In the genomic region with DNA sequence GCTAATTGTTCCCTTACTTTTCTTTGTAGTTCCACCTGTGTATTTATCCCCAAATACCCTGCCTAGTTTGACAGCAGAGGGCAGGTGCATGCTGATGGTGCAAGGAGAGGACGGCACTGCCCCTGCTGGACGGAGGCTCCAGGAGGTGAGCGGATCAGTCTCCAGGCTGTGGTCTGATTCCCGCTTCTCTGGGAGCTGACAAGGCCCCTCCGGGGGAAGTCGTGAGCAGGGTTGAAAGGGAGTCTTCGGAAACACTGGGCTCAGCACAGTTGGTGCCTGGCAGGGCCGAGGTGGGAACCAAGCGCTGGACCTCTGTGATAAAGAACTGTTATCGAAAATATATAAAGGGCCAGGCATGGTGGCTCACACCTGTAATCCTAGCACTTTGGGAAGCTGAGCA, we compare ENCODE assay signal across 23 cellular contexts. TPM values are rescaled to one million over a fixed set of nuclear protein-coding genes. Genes with fewer than 3 reads are reported as not detected.
DNase-seq lines count a peak whose midpoint lies in the region; ATAC-seq, FAIRE-seq and TF ChIP-seq lines count a peak whose summit lies in the region.
"Had no signal": no experiment of that assay in that cellular context is flagged by ENCODE, and none has a peak within 500 bp of the region (broad histone marks: within the 10 kb centered on the region; RNA-seq: fewer than 3 reads in every experiment).

No MANE protein-coding gene starts in this region.

- ATAC-seq in HG03354 (IDR thresholded peaks at IDR 0.05; ENCODE audit: poor library complexity, severe bottlenecking, unreplicated experiment) (no peak), GM18505 (IDR thresholded peaks at IDR 0.05; ENCODE audit: unreplicated experiment) (no peak)
- ATAC-seq: naive thymus-derived CD8-positive, alpha-beta T cell had no signal

- intact Hi-C loops in posterior vena cava (cut with DNase I): no loop called here

- no peaks in the 10 kb centered on the region for H3K9me3 ChIP-seq in H1 (ENCODE audit: insufficient read depth in 2 of 2, low read depth in 1 of 2, low read length in 1 of 2)
- H3K9me3 ChIP-seq: ovary had no signal

- no peak overlapping the region for H2AK5ac ChIP-seq in H1 (ENCODE audit: low read depth, low read length)

- H2AFZ ChIP-seq in H1 (ENCODE audit: low read length): no peak overlapping the region

- H3K27ac ChIP-seq in H1 (ENCODE audit: low read depth, low read length): no peak overlapping the region
- H3K27ac ChIP-seq: coronary artery, KMS-11, ovary had no signal

- no peaks in the 10 kb centered on the region; a peak in 1 of 7 replicates for H3K4me1 ChIP-seq in H1 (replicated peaks in 1 of 4; ENCODE audit: control insufficient read depth in 3 of 4, insufficient read depth in 4 of 4, low read length in 3 of 4)

- no peak overlapping the region for H3K4me3 ChIP-seq in H1 (ENCODE audit: extremely low read depth in 1 of 4, insufficient read depth in 2 of 4, low read depth in 3 of 4, low read length in 4 of 4)
- H3K4me3 ChIP-seq: coronary artery, ovary had no signal

- no peak overlapping the region for H3K56ac ChIP-seq in H1 (replicated peaks; ENCODE audit: insufficient read length, low read depth, low read length)

- peak; percentile 7 for FAIRE-seq in H1 (lab: Jason Lieb, UNC)
- FAIRE-seq: GM12891 had no signal

- H4K91ac ChIP-seq in H1 (replicated peaks; ENCODE audit: insufficient read length, low read length): no peak overlapping the region

- H4K20me1 ChIP-seq in H1 (replicated peaks in 1 of 2; ENCODE audit: control insufficient read depth in 1 of 2, insufficient read depth in 2 of 2, low read length in 2 of 2): no peaks in the 10 kb centered on the region

- CTCF ChIA-PET in H1 (lab: Charles Lee; ENCODE audit: partially characterized antibody): interaction anchor here (1.6 to 1.7 kb wide), 2 partner anchors 12 to 14 kb away, joined by 4 to 7 read pairs; no protein-coding TSS in a partner anchor

- POLR2A ChIA-PET in H1 (lab: Charles Lee; ENCODE audit: partially characterized antibody): no interaction called here

- TF ChIP-seq EP300 in H1 (IDR thresholded peaks at IDR 0.05; ENCODE audit: borderline replicate concordance in 1 of 2, low read depth in 2 of 2, low read length in 2 of 2): no peak

- DNase-seq in 8988T (peak; percentile 17), D341Med (ENCODE audit: low spot score) (peak; percentile 37), H1 (ENCODE audit: low read depth in 1 of 2, low spot score in 2 of 2) (peak in 1 of 2 experiments; percentile 51), posterior vena cava (ENCODE audit: low spot score) (peak; percentile 46), germinal center (ENCODE audit: low spot score) (no peak)
- DNase-seq: activated CD4-positive, alpha-beta T cell treated with anti-CD3 and anti-CD28 coated beads for 48 hours; AML-193; CD8-positive, alpha-beta memory T cell; DND-41; naive thymus-derived CD8-positive, alpha-beta T cell; NCI-H187; NCI-H774; SIG-M5 had no signal

- H3K14ac ChIP-seq in H1 (ENCODE audit: insufficient read length): no peak overlapping the region

- no peaks in the 10 kb centered on the region for H3K79me2 ChIP-seq in H1 (ENCODE audit: control insufficient read depth in 1 of 2, insufficient read depth in 2 of 2, low read length in 2 of 2)

- H2BK15ac ChIP-seq in H1 (ENCODE audit: low read length): no peak overlapping the region

- H2BK5ac ChIP-seq in H1 (ENCODE audit: low read depth, low read length): no peak overlapping the region

- no peak overlapping the region for H2BK120ac ChIP-seq in H1 (replicated peaks; ENCODE audit: low read depth, low read length)

- TF ChIP-seq POLR2A in H1 (IDR thresholded peaks at IDR 0.05; ENCODE audit: control extremely low read depth in 1 of 2, low read depth in 2 of 2, low read length in 2 of 2) (no peak), GM18505 (IDR thresholded peaks at IDR 0.05; ENCODE audit: borderline replicate concordance, extremely low read depth, insufficient read depth, insufficient read length) (no peak)

- no peak overlapping the region for H4K5ac ChIP-seq in H1 (ENCODE audit: insufficient read length, low read depth, low read length)

- no peaks in the 10 kb centered on the region for H3K36me3 ChIP-seq in H1 (ENCODE audit: control insufficient read depth in 2 of 4, insufficient read depth in 4 of 4, low read length in 3 of 4)
- H3K36me3 ChIP-seq: ovary had no signal

- H2BK20ac ChIP-seq in H1 (ENCODE audit: low read length): no peak overlapping the region

- 78% methylated on average over 9 of the region's 10 CpGs; no CpG with 5 or more reads in 1 of the 2 experiments for WGBS in H1 (ENCODE audit: extremely low coverage in 1 of 2, insufficient coverage in 1 of 2, insufficient read length in 1 of 2, insufficient replicate concordance in 2 of 2, low coverage in 1 of 2, low lambda C conversion rate in 2 of 2, missing lambda C conversion rate in 1 of 2), 2 experiments

- no peak overlapping the region for H3K23ac ChIP-seq in H1 (ENCODE audit: insufficient read length)

- TF ChIP-seq RAD21 in H1 (IDR thresholded peaks at IDR 0.05 in 1 of 2, conservative IDR thresholded peaks at IDR 0.05 in 1 of 2; ENCODE audit: low read depth in 2 of 2, low read length in 2 of 2): peak; percentile 29 to 50; a peak in 3 of 4 replicates

- H3K27me3 ChIP-seq in H1 (replicated peaks in 1 of 4; ENCODE audit: control insufficient read depth in 3 of 4, extremely low read depth in 1 of 4, insufficient read depth in 3 of 4, low read length in 3 of 4): no peaks in the 10 kb centered on the region
- H3K27me3 ChIP-seq: ovary had no signal

- no peak overlapping the region for H3K4me2 ChIP-seq in H1 (ENCODE audit: insufficient read depth in 1 of 2, low read depth in 2 of 2, low read length in 2 of 2)
- H3K4me2 ChIP-seq: KMS-11 had no signal

- no peaks in the 10 kb centered on the region for H3K23me2 ChIP-seq in H1 (ENCODE audit: low read depth, low read length)

- H3K9ac ChIP-seq in H1 (replicated peaks in 1 of 4; ENCODE audit: extremely low read depth in 1 of 4, low read depth in 3 of 4, low read length in 3 of 4): no peak overlapping the region
- H3K9ac ChIP-seq: KMS-11 had no signal

- no peaks in the 10 kb centered on the region for H3K79me1 ChIP-seq in H1 (ENCODE audit: low read depth, low read length)

- H3K4ac ChIP-seq in H1 (replicated peaks; ENCODE audit: insufficient read length, low read depth, low read length): no peak overlapping the region

- no peak overlapping the region for H3K18ac ChIP-seq in H1 (ENCODE audit: extremely low read depth, low read length)

- H2BK12ac ChIP-seq in H1 (ENCODE audit: low read depth, low read length): no peak overlapping the region

- TF ChIP-seq CTCF in H1 (IDR thresholded peaks at IDR 0.05; ENCODE audit: control extremely low read depth in 1 of 3, insufficient read depth in 1 of 3, low read depth in 1 of 3, low read length in 3 of 3): peak; percentile 53 to 79 (median 72)

- H4K8ac ChIP-seq in H1 (ENCODE audit: extremely low read depth, insufficient read depth, low read length): no peak overlapping the region

TF ChIP-seq in H1, 55 proteins besides CTCF, POLR2A, EP300 and RAD21:
- no peak for TF ChIP-seq BRCA1 (IDR thresholded peaks at IDR 0.05; ENCODE audit: low read depth, low read length)
- no peak for TF ChIP-seq BACH1 (IDR thresholded peaks at IDR 0.05; ENCODE audit: low read length)
- no peak for TF ChIP-seq RNF2 (IDR thresholded peaks at IDR 0.05; ENCODE audit: borderline replicate concordance, low read depth, low read length, missing control alignments, poor library complexity, severe bottlenecking)
- no peak for TF ChIP-seq NRF1 (IDR thresholded peaks at IDR 0.05; ENCODE audit: low read depth, low read length)
- no peak for TF ChIP-seq SRF (IDR thresholded peaks at IDR 0.05; ENCODE audit: low read depth, low read length)
- no peak for TF ChIP-seq TAF1 (IDR thresholded peaks at IDR 0.05; ENCODE audit: low read depth, low read length)
- no peak for TF ChIP-seq SP2 (IDR thresholded peaks at IDR 0.05; ENCODE audit: low read length)
- no peak for TF ChIP-seq CREB1 (IDR thresholded peaks at IDR 0.05)
- no peak for TF ChIP-seq SP1 (IDR thresholded peaks at IDR 0.05; ENCODE audit: low read depth, low read length)
- no peak for TF ChIP-seq GTF2F1 (IDR thresholded peaks at IDR 0.05; ENCODE audit: borderline replicate concordance, low read depth, low read length)
- no peak for TF ChIP-seq PHF8 (conservative IDR thresholded peaks at IDR 0.05; ENCODE audit: low read depth, low read length)
- no peak for TF ChIP-seq YY1 (IDR thresholded peaks at IDR 0.05; ENCODE audit: low read depth, low read length)
- no peak for TF ChIP-seq TAF7 (optimal IDR thresholded peaks at IDR 0.05; ENCODE audit: borderline replicate concordance, low read depth, low read length)
- no peak for TF ChIP-seq TBP (IDR thresholded peaks at IDR 0.05; ENCODE audit: low read depth, low read length)
- no peak for TF ChIP-seq POU5F1 (IDR thresholded peaks at IDR 0.05; ENCODE audit: low read depth, low read length)
- TF ChIP-seq SIRT6 (IDR thresholded peaks at IDR 0.05; ENCODE audit: low read length): no peak

RNA-seq across cellular contexts. Expression of a gene that starts 52.9 kb away (rescaled TPM):
- 0.46 and 0.61 TPM in 2 replicates for total RNA-seq in H1 (2021; fragmentation: NEBNext Ultra II Directional; extraction: Animal tissue kit (Norgen Biotek cat#: 25700))
- polyA plus RNA-seq in H1 (2011; rRNA removed): 0.26 and 0.44 TPM in 2 replicates
- 0.17 TPM for polyA plus RNA-seq in H1 (2011; cell fraction: cytosol; rRNA removed)
- polyA plus RNA-seq in H1 (2011; cell fraction: nucleus; rRNA removed): 0.47 TPM
- 0.26 to 0.46 TPM (median 0.36 TPM) in 4 replicates for polyA plus RNA-seq in H1 (2012, experiment 1 of 2)
- 0.38 TPM for polyA plus RNA-seq in H1 (2012, experiment 2 of 2)
- 0.22 TPM for polyA plus RNA-seq in H1 (2013, experiment 1 of 2)
- polyA plus RNA-seq in H1 (2013, experiment 2 of 2): 0.15 TPM
- 0.27 TPM in 1 of 2 replicates, not detected in the other for polyA minus RNA-seq in H1 (2011; rRNA and poly(A)+ RNA removed)
- polyA minus RNA-seq in H1 (2011; cell fraction: cytosol; rRNA and poly(A)+ RNA removed): not detected
- polyA minus RNA-seq in H1 (2011; cell fraction: nucleus; rRNA and poly(A)+ RNA removed): 0.40 TPM
- total RNA-seq in posterior vena cava: under 1 TPM in 1 of 2 donors, not detected in 1; 0.24 TPM
- total RNA-seq: activated T-helper 1 cell treated with anti-CD3 and anti-CD28 coated beads, Interleukin-12 subunit alpha, Interleukin-12 subunit beta, Interleukin-2, Interleukin-4 antibody, amounts not matched to agents 30 ng/mL and 10 ng/mL and 1 ng/mL, durations not matched to agents 14 hours and 24 hours and 36 hours; CD8-positive, alpha-beta memory T cell; HT1080; mesenteric fat pad; naive thymus-derived CD8-positive, alpha-beta T cell; T-helper 1 cell treated with Interleukin-12 subunit alpha and Interleukin-12 subunit beta and Interleukin-4 antibody, amounts not matched to agents 30 ng/mL and 1 ng/mL, for 36 hours had no signal
- polyA plus RNA-seq: CD8-positive, alpha-beta memory T cell; naive thymus-derived CD8-positive, alpha-beta T cell had no signal
